Comparison of ENCODE assay signal across 8 cellular contexts in genomic region chr16:154223-155030, GRCh38. TPM values are rescaled to one million over a fixed set of nuclear protein-coding genes. Genes with fewer than 3 reads are reported as not detected.
A peak's percentile ranks its signal among the peaks of the same experiment; 100 is the strongest.
DNase-seq lines count a peak whose midpoint lies in the region; ATAC-seq, FAIRE-seq and TF ChIP-seq lines count a peak whose summit lies in the region.

No MANE protein-coding gene starts in this region.

- no peaks in the 10 kb centered on the region for H3K9me1 ChIP-seq in endothelial cell of umbilical vein (replicated peaks; ENCODE audit: control insufficient read depth, extremely low read depth, insufficient read depth, low read length)

- DNase-seq in NCI-H1417 (lab: John Stamatoyannopoulos, UW) (peak in 2 of 3 experiments; percentile 53 to 80), NCI-H1417 treated with DMSO at 0.1 percent for 48 hours (lab: John Stamatoyannopoulos, UW) (no peak), RPMI7951 (ENCODE audit: low read depth) (peak; percentile 24), endothelial cell of umbilical vein (ENCODE audit: low read depth, low spot score) (peak; percentile 50), T-helper 9 cell (no peak)

- H3K4me3 ChIP-seq in endothelial cell of umbilical vein (replicated peaks in 1 of 3; ENCODE audit: insufficient read depth in 1 of 3, low read depth in 1 of 3, low read length in 3 of 3) = peak overlapping the region; percentile 39 to 72 (median 45)

- peak overlapping the region; percentile 9 for H3K9ac ChIP-seq in endothelial cell of umbilical vein (replicated peaks; ENCODE audit: extremely low read depth, insufficient read depth, low read length)

- no peak for FAIRE-seq in endothelial cell of umbilical vein (lab: Jason Lieb, UNC)

- no peak overlapping the region for H3K27ac ChIP-seq in endothelial cell of umbilical vein (ENCODE audit: insufficient read depth, low read depth, low read length)

- CTCF ChIA-PET in endothelial cell of umbilical vein (lab: Charles Lee) = interaction anchor here (1.3 kb wide), 1 partner anchor 58 kb away, joined by 4 read pairs; no protein-coding TSS in a partner anchor

- POLR2A ChIA-PET in endothelial cell of umbilical vein (lab: Charles Lee) = no interaction called here

- no peaks in the 10 kb centered on the region for H3K36me3 ChIP-seq in endothelial cell of umbilical vein (ENCODE audit: control insufficient read depth in 2 of 2, extremely low read depth in 1 of 2, insufficient read depth in 2 of 2, low read length in 2 of 2)

- no peaks in the 10 kb centered on the region for H3K9me3 Mint-ChIP-seq in nephron

- H3K27me3 Mint-ChIP-seq in nephron (ENCODE audit: low read depth) = peaks cover 73% of the 10 kb centered on the region

- no peaks in the 10 kb centered on the region for H3K9me3 ChIP-seq in endothelial cell of umbilical vein (replicated peaks; ENCODE audit: control insufficient read depth, insufficient read depth, low read length)

- peaks cover 6 to 13% of the 10 kb centered on the region in 2 experiments for H3K27me3 ChIP-seq in endothelial cell of umbilical vein (ENCODE audit: control insufficient read depth in 2 of 2, insufficient read depth in 2 of 2, low read length in 2 of 2)

- peak overlapping the region in 1 of 3 experiments; percentile 17 for H3K27ac Mint-ChIP-seq in nephron

- H3K4me3 Mint-ChIP-seq in nephron = peak overlapping the region; percentile 76 to 86 (median 83)

- no peaks in the 10 kb centered on the region for H4K20me1 ChIP-seq in endothelial cell of umbilical vein (replicated peaks; ENCODE audit: control insufficient read depth, extremely low read depth, insufficient read depth, low read length)

- ATAC-seq in HG03565 (IDR thresholded peaks at IDR 0.05; ENCODE audit: unreplicated experiment) = no peak
- ATAC-seq in HG02852 (IDR thresholded peaks at IDR 0.05; ENCODE audit: unreplicated experiment) = no peak

- peaks cover 7% of the 10 kb centered on the region for H3K4me1 Mint-ChIP-seq in nephron

- no peaks in the 10 kb centered on the region for H3K36me3 Mint-ChIP-seq in nephron (ENCODE audit: low read depth)

- no peak for TF ChIP-seq CTCF in endothelial cell of umbilical vein (IDR thresholded peaks at IDR 0.05; ENCODE audit: extremely low read depth in 1 of 2, insufficient read depth in 1 of 2, low read depth in 1 of 2, low read length in 2 of 2)
- no peak for TF ChIP-seq CTCF in nephron (IDR thresholded peaks at IDR 0.05; ENCODE audit: unreplicated experiment in 3 of 3)

- H2AFZ ChIP-seq in endothelial cell of umbilical vein (ENCODE audit: low read depth, low read length) = peak overlapping the region; percentile 98

- H3K79me2 ChIP-seq in endothelial cell of umbilical vein (ENCODE audit: control insufficient read depth, insufficient read depth, low read length) = no peaks in the 10 kb centered on the region

- peaks cover 9% of the 10 kb centered on the region for H3K4me1 ChIP-seq in endothelial cell of umbilical vein (ENCODE audit: control insufficient read depth, extremely low read depth, insufficient read depth, low read length)

- intact Hi-C loops in endothelial cell of umbilical vein (cut with micrococcal nuclease) = no loop called here

- dilution Hi-C loops in endothelial cell of umbilical vein (cut with MboI; ENCODE audit: extremely low pct_ligation_motif_present, low sequenced_read_pairs) = no loop called here

- BruUV-seq in endothelial cell of umbilical vein (replicated peaks; lab: Mats Ljungman, UMichigan) = no TSS peak

- TF ChIP-seq POLR2A in endothelial cell of umbilical vein (IDR thresholded peaks at IDR 0.05; ENCODE audit: low read depth, low read length) = no peak

- peak overlapping the region; percentile 88 for H3K4me2 ChIP-seq in endothelial cell of umbilical vein (ENCODE audit: insufficient read depth, low read length)

TF ChIP-seq in endothelial cell of umbilical vein, 7 proteins besides CTCF, POLR2A, EP300 and RAD21:
- TF ChIP-seq GATA2 (IDR thresholded peaks at IDR 0.05; ENCODE audit: insufficient read depth, insufficient read length, low read depth, low read length) (no peak), EZH2 (IDR thresholded peaks at IDR 0.05; ENCODE audit: borderline replicate concordance, low read depth, low read length, severe bottlenecking) (no peak), MYC (IDR thresholded peaks at IDR 0.05; ENCODE audit: low read depth, low read length) (no peak), MAX (IDR thresholded peaks at IDR 0.05; ENCODE audit: insufficient read depth, insufficient read length) (no peak), POLR2AphosphoS5 (IDR thresholded peaks at IDR 0.05; ENCODE audit: insufficient read depth, low read depth, low read length) (no peak), FOS (IDR thresholded peaks at IDR 0.05; ENCODE audit: borderline replicate concordance, insufficient read depth, low read length) (no peak), JUN (IDR thresholded peaks at IDR 0.05; ENCODE audit: borderline replicate concordance, insufficient read depth, insufficient read length, low read depth) (no peak)

RNA-seq across cellular contexts. Expression of gene HBZ, which starts 2.0 kb away (rescaled TPM):
- total RNA-seq in RPMI7951 (2014; rRNA removed; shearing (Covaris generic)) = not detected in 2 replicates
- not detected in 2 replicates for total RNA-seq in endothelial cell of umbilical vein
- not detected in 2 replicates for polyA plus RNA-seq in endothelial cell of umbilical vein
- polyA plus RNA-seq in endothelial cell of umbilical vein (2011; cell fraction: cytosol; rRNA removed) = not detected in 2 replicates
- not detected in 2 replicates for polyA plus RNA-seq in endothelial cell of umbilical vein (2011; cell fraction: nucleus; rRNA removed)
- not detected in 2 replicates for polyA plus RNA-seq in endothelial cell of umbilical vein (2012)
- polyA minus RNA-seq in endothelial cell of umbilical vein = 6.1 and 13.1 TPM in 2 replicates
- polyA minus RNA-seq in endothelial cell of umbilical vein (2011; cell fraction: cytosol; rRNA and poly(A)+ RNA removed) = not detected
- not detected in 2 replicates for polyA minus RNA-seq in endothelial cell of umbilical vein (2011; cell fraction: nucleus; rRNA and poly(A)+ RNA removed)

RNA-seq across cellular contexts. Expression of gene HBM, which starts 11.4 kb away (rescaled TPM):
- total RNA-seq in RPMI7951 (2014; rRNA removed; shearing (Covaris generic)) = not detected in 2 replicates
- total RNA-seq in endothelial cell of umbilical vein = not detected in 2 replicates
- polyA plus RNA-seq in endothelial cell of umbilical vein = not detected in 2 replicates
- not detected in 2 replicates for polyA plus RNA-seq in endothelial cell of umbilical vein (2011; cell fraction: cytosol; rRNA removed)
- not detected in 2 replicates for polyA plus RNA-seq in endothelial cell of umbilical vein (2011; cell fraction: nucleus; rRNA removed)
- polyA plus RNA-seq in endothelial cell of umbilical vein (2012) = not detected in 2 replicates
- polyA minus RNA-seq in endothelial cell of umbilical vein = not detected in 2 replicates
- polyA minus RNA-seq in endothelial cell of umbilical vein (2011; cell fraction: cytosol; rRNA and poly(A)+ RNA removed) = not detected
- not detected in 2 replicates for polyA minus RNA-seq in endothelial cell of umbilical vein (2011; cell fraction: nucleus; rRNA and poly(A)+ RNA removed)

RNA-seq across cellular contexts. Expression of gene NPRL3, which starts 16.0 kb away (rescaled TPM):
- 4.6 and 6.0 TPM in 2 replicates for total RNA-seq in RPMI7951 (2014; rRNA removed; shearing (Covaris generic))
- total RNA-seq in endothelial cell of umbilical vein = 36.3 and 40.4 TPM in 2 replicates
- polyA plus RNA-seq in endothelial cell of umbilical vein = 19.3 and 22.4 TPM in 2 replicates
- 23.5 and 25.6 TPM in 2 replicates for polyA plus RNA-seq in endothelial cell of umbilical vein (2011; cell fraction: cytosol; rRNA removed)
- 41.0 and 49.7 TPM in 2 replicates for polyA plus RNA-seq in endothelial cell of umbilical vein (2011; cell fraction: nucleus; rRNA removed)
- polyA plus RNA-seq in endothelial cell of umbilical vein (2012) = 38.5 and 53.1 TPM in 2 replicates
- polyA minus RNA-seq in endothelial cell of umbilical vein = 19.3 and 21.5 TPM in 2 replicates
- 16.2 TPM for polyA minus RNA-seq in endothelial cell of umbilical vein (2011; cell fraction: cytosol; rRNA and poly(A)+ RNA removed)
- 24.2 and 28.7 TPM in 2 replicates for polyA minus RNA-seq in endothelial cell of umbilical vein (2011; cell fraction: nucleus; rRNA and poly(A)+ RNA removed)

RNA-seq across cellular contexts. Expression of gene HBA2, which starts 18.2 kb away (rescaled TPM):
- total RNA-seq in RPMI7951 (2014; rRNA removed; shearing (Covaris generic)) = not detected in 2 replicates
- total RNA-seq in endothelial cell of umbilical vein = not detected in 2 replicates
- not detected in 2 replicates for polyA plus RNA-seq in endothelial cell of umbilical vein
- polyA plus RNA-seq in endothelial cell of umbilical vein (2011; cell fraction: cytosol; rRNA removed) = 0.27 TPM in 1 of 2 replicates, not detected in the other
- polyA plus RNA-seq in endothelial cell of umbilical vein (2011; cell fraction: nucleus; rRNA removed) = 0.57 TPM in 1 of 2 replicates, not detected in the other
- not detected in 2 replicates for polyA plus RNA-seq in endothelial cell of umbilical vein (2012)
- 16.8 and 19.2 TPM in 2 replicates for polyA minus RNA-seq in endothelial cell of umbilical vein
- 6.0 TPM for polyA minus RNA-seq in endothelial cell of umbilical vein (2011; cell fraction: cytosol; rRNA and poly(A)+ RNA removed)
- not detected in 2 replicates for polyA minus RNA-seq in endothelial cell of umbilical vein (2011; cell fraction: nucleus; rRNA and poly(A)+ RNA removed)

RNA-seq across cellular contexts. Expression of gene HBA1, which starts 22.1 kb away (rescaled TPM):
- not detected in 2 replicates for total RNA-seq in RPMI7951 (2014; rRNA removed; shearing (Covaris generic))
- total RNA-seq in endothelial cell of umbilical vein = not detected in 2 replicates
- not detected in 2 replicates for polyA plus RNA-seq in endothelial cell of umbilical vein
- not detected in 2 replicates for polyA plus RNA-seq in endothelial cell of umbilical vein (2011; cell fraction: cytosol; rRNA removed)
- not detected in 2 replicates for polyA plus RNA-seq in endothelial cell of umbilical vein (2011; cell fraction: nucleus; rRNA removed)
- polyA plus RNA-seq in endothelial cell of umbilical vein (2012) = not detected in 2 replicates
- 19.6 and 37.6 TPM in 2 replicates for polyA minus RNA-seq in endothelial cell of umbilical vein
- polyA minus RNA-seq in endothelial cell of umbilical vein (2011; cell fraction: cytosol; rRNA and poly(A)+ RNA removed) = 3.6 TPM
- polyA minus RNA-seq in endothelial cell of umbilical vein (2011; cell fraction: nucleus; rRNA and poly(A)+ RNA removed) = not detected in 2 replicates

Comparison
In these comparisons a context has a peak if more than half of its experiments do, and no peak if none do; other contexts are left out.
1. DNase-seq: peak in NCI-H1417 (2 of 3), RPMI7951 (single experiment) and endothelial cell of umbilical vein (single experiment); none in NCI-H1417 treated with DMSO at 0.1 percent for 48 hours (single experiment) and T-helper 9 cell (single experiment).